In the genomic region with DNA sequence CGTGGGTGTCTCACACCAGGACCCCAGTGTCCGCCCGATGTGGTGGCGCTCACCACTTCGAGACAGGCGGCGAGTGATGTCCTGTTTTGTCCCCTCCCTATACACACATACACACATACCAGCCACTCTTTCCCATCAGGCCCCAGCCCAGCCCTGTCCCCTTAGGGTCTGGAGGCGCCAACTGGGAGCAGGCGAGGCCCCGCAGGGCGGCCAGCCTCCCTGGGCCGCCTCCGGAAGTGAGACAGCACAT, we compare ENCODE assay signal across 1 cellular context.
A peak's percentile ranks its signal among the peaks of the same experiment; 100 is the strongest.
TF ChIP-seq lines count a peak whose summit lies in the region.

No MANE protein-coding gene starts in this region.

TF ChIP-seq in K562, 482 proteins besides CTCF, POLR2A, EP300 and RAD21 (continued from another document and continues in another):
- TF ChIP-seq ZBTB7A (IDR thresholded peaks at IDR 0.05; ENCODE audit: borderline replicate concordance, control insufficient read depth, low read depth, low read length) (peak; percentile 77), MAFK (IDR thresholded peaks at IDR 0.05; ENCODE audit: low read length) (peak; percentile 70; the same call in 1 of the 2 replicates), ETV6 (IDR thresholded peaks at IDR 0.05; ENCODE audit: borderline replicate concordance in 1 of 2, low read depth in 2 of 2, low read length in 1 of 2) (no peak), ETV6 (CRISPR knock-in tag; IDR thresholded peaks at IDR 0.05; ENCODE audit: borderline replicate concordance) (no peak), ZNF212 (CRISPR knock-in tag; IDR thresholded peaks at IDR 0.05) (no peak), ETV5 (CRISPR knock-in tag; IDR thresholded peaks at IDR 0.05; ENCODE audit: low read depth) (peak; percentile 97), ZEB2 (IDR thresholded peaks at IDR 0.05) (no peak), RB1 (IDR thresholded peaks at IDR 0.05; ENCODE audit: low read depth) (peak; percentile 50; the same call in 1 of the 2 replicates), ZNF561 (CRISPR knock-in tag; conservative IDR thresholded peaks at IDR 0.05) (no peak), FOXJ3 (CRISPR knock-in tag; IDR thresholded peaks at IDR 0.05) (no peak), MEF2A (IDR thresholded peaks at IDR 0.05; ENCODE audit: control insufficient read depth, low read depth, low read length) (no peak), C11orf30 (IDR thresholded peaks at IDR 0.05; ENCODE audit: low read depth) (peak; percentile 92), KLF1 (tag; IDR thresholded peaks at IDR 0.05) (peak; percentile 51; the same call in 1 of the 2 replicates), ELF2 (CRISPR knock-in tag; IDR thresholded peaks at IDR 0.05) (peak; percentile 9; the same call in 1 of the 2 replicates), CTBP1 (IDR thresholded peaks at IDR 0.05; ENCODE audit: borderline replicate concordance) (peak; percentile 46; the same call in 1 of the 2 replicates), POLR2G (IDR thresholded peaks at IDR 0.05; ENCODE audit: low read depth, low read length) (peak; percentile 93), TARDBP (IDR thresholded peaks at IDR 0.05) (no peak)
- TF ChIP-seq, protein P1, sequence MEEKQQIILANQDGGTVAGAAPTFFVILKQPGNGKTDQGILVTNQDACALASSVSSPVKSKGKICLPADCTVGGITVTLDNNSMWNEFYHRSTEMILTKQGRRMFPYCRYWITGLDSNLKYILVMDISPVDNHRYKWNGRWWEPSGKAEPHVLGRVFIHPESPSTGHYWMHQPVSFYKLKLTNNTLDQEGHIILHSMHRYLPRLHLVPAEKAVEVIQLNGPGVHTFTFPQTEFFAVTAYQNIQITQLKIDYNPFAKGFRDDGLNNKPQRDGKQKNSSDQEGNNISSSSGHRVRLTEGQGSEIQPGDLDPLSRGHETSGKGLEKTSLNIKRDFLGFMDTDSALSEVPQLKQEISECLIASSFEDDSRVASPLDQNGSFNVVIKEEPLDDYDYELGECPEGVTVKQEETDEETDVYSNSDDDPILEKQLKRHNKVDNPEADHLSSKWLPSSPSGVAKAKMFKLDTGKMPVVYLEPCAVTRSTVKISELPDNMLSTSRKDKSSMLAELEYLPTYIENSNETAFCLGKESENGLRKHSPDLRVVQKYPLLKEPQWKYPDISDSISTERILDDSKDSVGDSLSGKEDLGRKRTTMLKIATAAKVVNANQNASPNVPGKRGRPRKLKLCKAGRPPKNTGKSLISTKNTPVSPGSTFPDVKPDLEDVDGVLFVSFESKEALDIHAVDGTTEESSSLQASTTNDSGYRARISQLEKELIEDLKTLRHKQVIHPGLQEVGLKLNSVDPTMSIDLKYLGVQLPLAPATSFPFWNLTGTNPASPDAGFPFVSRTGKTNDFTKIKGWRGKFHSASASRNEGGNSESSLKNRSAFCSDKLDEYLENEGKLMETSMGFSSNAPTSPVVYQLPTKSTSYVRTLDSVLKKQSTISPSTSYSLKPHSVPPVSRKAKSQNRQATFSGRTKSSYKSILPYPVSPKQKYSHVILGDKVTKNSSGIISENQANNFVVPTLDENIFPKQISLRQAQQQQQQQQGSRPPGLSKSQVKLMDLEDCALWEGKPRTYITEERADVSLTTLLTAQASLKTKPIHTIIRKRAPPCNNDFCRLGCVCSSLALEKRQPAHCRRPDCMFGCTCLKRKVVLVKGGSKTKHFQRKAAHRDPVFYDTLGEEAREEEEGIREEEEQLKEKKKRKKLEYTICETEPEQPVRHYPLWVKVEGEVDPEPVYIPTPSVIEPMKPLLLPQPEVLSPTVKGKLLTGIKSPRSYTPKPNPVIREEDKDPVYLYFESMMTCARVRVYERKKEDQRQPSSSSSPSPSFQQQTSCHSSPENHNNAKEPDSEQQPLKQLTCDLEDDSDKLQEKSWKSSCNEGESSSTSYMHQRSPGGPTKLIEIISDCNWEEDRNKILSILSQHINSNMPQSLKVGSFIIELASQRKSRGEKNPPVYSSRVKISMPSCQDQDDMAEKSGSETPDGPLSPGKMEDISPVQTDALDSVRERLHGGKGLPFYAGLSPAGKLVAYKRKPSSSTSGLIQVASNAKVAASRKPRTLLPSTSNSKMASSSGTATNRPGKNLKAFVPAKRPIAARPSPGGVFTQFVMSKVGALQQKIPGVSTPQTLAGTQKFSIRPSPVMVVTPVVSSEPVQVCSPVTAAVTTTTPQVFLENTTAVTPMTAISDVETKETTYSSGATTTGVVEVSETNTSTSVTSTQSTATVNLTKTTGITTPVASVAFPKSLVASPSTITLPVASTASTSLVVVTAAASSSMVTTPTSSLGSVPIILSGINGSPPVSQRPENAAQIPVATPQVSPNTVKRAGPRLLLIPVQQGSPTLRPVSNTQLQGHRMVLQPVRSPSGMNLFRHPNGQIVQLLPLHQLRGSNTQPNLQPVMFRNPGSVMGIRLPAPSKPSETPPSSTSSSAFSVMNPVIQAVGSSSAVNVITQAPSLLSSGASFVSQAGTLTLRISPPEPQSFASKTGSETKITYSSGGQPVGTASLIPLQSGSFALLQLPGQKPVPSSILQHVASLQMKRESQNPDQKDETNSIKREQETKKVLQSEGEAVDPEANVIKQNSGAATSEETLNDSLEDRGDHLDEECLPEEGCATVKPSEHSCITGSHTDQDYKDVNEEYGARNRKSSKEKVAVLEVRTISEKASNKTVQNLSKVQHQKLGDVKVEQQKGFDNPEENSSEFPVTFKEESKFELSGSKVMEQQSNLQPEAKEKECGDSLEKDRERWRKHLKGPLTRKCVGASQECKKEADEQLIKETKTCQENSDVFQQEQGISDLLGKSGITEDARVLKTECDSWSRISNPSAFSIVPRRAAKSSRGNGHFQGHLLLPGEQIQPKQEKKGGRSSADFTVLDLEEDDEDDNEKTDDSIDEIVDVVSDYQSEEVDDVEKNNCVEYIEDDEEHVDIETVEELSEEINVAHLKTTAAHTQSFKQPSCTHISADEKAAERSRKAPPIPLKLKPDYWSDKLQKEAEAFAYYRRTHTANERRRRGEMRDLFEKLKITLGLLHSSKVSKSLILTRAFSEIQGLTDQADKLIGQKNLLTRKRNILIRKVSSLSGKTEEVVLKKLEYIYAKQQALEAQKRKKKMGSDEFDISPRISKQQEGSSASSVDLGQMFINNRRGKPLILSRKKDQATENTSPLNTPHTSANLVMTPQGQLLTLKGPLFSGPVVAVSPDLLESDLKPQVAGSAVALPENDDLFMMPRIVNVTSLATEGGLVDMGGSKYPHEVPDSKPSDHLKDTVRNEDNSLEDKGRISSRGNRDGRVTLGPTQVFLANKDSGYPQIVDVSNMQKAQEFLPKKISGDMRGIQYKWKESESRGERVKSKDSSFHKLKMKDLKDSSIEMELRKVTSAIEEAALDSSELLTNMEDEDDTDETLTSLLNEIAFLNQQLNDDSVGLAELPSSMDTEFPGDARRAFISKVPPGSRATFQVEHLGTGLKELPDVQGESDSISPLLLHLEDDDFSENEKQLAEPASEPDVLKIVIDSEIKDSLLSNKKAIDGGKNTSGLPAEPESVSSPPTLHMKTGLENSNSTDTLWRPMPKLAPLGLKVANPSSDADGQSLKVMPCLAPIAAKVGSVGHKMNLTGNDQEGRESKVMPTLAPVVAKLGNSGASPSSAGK (IDR thresholded peaks at IDR 0.05), result no peak; the same call in 1 of the 2 replicates
- TF ChIP-seq, protein P2, sequence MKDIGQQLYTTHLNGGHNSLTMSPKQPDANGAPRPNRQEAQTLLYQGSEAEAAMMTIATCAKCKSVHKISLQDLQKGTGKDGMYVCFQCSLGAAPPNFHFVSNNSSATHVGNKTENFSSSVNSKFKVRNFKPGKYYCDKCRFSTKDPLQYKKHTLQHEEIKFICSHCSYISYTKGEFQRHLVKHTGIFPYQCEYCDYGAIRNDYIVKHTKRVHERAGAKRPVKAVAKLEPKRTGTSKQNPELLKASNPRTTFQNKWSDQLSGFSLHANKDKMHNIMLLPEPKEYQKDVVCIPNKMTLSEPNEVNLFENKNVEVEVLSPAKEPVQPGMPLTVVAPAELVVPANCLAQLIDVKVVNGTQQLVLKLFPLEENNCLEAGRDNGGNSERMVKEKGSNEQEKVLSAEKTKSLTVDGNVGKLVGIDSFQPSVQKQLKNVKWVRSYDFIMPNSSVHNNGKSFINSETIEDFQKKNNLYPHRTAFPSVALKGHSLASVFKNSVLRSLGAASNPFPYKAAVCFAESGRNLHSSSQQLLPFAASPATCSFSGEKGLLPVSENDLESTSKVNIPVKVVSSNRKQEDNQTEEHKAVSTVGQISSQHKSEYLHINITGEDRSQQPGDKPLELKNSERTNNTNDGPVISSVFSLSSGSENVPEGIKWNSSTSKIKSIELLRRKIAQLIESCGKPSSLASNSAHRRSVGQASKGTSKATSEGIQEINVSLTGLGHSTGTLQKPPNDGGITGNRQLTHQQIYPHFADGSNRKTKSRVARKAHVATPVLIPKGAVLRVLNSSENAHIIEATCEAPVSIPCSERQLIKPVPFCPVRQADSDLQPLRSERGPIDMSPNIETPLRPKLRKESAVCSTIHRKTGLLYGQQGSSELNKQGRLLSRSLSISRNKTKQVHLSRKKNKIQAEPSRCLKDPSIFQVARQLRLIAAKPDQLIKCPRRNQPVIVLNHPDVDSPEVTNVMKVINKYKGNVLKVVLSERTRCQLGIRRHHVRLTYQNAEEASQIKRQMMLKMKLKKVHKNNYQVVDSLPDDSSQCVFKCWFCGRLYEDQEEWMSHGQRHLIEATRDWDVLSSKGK (CRISPR knock-in tag; IDR thresholded peaks at IDR 0.05), result no peak
- TF ChIP-seq, protein P3, sequence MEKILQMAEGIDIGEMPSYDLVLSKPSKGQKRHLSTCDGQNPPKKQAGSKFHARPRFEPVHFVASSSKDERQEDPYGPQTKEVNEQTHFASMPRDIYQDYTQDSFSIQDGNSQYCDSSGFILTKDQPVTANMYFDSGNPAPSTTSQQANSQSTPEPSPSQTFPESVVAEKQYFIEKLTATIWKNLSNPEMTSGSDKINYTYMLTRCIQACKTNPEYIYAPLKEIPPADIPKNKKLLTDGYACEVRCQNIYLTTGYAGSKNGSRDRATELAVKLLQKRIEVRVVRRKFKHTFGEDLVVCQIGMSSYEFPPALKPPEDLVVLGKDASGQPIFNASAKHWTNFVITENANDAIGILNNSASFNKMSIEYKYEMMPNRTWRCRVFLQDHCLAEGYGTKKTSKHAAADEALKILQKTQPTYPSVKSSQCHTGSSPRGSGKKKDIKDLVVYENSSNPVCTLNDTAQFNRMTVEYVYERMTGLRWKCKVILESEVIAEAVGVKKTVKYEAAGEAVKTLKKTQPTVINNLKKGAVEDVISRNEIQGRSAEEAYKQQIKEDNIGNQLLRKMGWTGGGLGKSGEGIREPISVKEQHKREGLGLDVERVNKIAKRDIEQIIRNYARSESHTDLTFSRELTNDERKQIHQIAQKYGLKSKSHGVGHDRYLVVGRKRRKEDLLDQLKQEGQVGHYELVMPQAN (IDR thresholded peaks at IDR 0.05; ENCODE audit: borderline replicate concordance), result no peak
- TF ChIP-seq, protein P4, sequence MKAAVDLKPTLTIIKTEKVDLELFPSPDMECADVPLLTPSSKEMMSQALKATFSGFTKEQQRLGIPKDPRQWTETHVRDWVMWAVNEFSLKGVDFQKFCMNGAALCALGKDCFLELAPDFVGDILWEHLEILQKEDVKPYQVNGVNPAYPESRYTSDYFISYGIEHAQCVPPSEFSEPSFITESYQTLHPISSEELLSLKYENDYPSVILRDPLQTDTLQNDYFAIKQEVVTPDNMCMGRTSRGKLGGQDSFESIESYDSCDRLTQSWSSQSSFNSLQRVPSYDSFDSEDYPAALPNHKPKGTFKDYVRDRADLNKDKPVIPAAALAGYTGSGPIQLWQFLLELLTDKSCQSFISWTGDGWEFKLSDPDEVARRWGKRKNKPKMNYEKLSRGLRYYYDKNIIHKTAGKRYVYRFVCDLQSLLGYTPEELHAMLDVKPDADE (conservative IDR thresholded peaks at IDR 0.05; ENCODE audit: control insufficient read depth, low read depth, low read length), result peak; percentile 81; the same call in 1 of the 2 replicates
- TF ChIP-seq, protein P5, sequence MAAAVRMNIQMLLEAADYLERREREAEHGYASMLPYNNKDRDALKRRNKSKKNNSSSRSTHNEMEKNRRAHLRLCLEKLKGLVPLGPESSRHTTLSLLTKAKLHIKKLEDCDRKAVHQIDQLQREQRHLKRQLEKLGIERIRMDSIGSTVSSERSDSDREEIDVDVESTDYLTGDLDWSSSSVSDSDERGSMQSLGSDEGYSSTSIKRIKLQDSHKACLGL (CRISPR knock-in tag; IDR thresholded peaks at IDR 0.05; ENCODE audit: borderline replicate concordance, poor library complexity, severe bottlenecking), result no peak
- TF ChIP-seq, protein P6, sequence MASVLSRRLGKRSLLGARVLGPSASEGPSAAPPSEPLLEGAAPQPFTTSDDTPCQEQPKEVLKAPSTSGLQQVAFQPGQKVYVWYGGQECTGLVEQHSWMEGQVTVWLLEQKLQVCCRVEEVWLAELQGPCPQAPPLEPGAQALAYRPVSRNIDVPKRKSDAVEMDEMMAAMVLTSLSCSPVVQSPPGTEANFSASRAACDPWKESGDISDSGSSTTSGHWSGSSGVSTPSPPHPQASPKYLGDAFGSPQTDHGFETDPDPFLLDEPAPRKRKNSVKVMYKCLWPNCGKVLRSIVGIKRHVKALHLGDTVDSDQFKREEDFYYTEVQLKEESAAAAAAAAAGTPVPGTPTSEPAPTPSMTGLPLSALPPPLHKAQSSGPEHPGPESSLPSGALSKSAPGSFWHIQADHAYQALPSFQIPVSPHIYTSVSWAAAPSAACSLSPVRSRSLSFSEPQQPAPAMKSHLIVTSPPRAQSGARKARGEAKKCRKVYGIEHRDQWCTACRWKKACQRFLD (CRISPR knock-in tag; IDR thresholded peaks at IDR 0.05), result peak; percentile 51; the same call in 1 of the 2 replicates
- TF ChIP-seq, protein P7, sequence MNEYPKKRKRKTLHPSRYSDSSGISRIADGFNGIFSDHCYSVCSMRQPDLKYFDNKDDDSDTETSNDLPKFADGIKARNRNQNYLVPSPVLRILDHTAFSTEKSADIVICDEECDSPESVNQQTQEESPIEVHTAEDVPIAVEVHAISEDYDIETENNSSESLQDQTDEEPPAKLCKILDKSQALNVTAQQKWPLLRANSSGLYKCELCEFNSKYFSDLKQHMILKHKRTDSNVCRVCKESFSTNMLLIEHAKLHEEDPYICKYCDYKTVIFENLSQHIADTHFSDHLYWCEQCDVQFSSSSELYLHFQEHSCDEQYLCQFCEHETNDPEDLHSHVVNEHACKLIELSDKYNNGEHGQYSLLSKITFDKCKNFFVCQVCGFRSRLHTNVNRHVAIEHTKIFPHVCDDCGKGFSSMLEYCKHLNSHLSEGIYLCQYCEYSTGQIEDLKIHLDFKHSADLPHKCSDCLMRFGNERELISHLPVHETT (CRISPR knock-in tag; conservative IDR thresholded peaks at IDR 0.05 in 1 of 2, IDR thresholded peaks at IDR 0.05 in 1 of 2), result no peak
- TF ChIP-seq, protein P8, sequence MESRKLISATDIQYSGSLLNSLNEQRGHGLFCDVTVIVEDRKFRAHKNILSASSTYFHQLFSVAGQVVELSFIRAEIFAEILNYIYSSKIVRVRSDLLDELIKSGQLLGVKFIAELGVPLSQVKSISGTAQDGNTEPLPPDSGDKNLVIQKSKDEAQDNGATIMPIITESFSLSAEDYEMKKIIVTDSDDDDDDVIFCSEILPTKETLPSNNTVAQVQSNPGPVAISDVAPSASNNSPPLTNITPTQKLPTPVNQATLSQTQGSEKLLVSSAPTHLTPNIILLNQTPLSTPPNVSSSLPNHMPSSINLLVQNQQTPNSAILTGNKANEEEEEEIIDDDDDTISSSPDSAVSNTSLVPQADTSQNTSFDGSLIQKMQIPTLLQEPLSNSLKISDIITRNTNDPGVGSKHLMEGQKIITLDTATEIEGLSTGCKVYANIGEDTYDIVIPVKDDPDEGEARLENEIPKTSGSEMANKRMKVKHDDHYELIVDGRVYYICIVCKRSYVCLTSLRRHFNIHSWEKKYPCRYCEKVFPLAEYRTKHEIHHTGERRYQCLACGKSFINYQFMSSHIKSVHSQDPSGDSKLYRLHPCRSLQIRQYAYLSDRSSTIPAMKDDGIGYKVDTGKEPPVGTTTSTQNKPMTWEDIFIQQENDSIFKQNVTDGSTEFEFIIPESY (CRISPR knock-in tag; IDR thresholded peaks at IDR 0.05), result 0 out of 2 replicates have a peak, but pooled peaks have one; percentile 55
